Comparison of ENCODE assay signal across 8 cellular contexts in genomic region chr20:23606652-23607049, GRCh38.
A peak's percentile ranks its signal among the peaks of the same experiment; 100 is the strongest.
DNase-seq lines count a peak whose midpoint lies in the region; ATAC-seq lines count a peak whose summit lies in the region.

No MANE protein-coding gene starts in this region.

- no peak overlapping the region for H3K27ac ChIP-seq in iPS DF 6.9 (ENCODE audit: low read length)

- H3K4me3 ChIP-seq in iPS DF 6.9 (ENCODE audit: low read length): no peak overlapping the region

- peaks cover 2% of the 10 kb centered on the region; the same call in 1 of the 2 replicates for H3K4me1 ChIP-seq in iPS DF 6.9 (ENCODE audit: control insufficient read depth, insufficient read depth, low read length)

- no peaks in the 10 kb centered on the region for H3K9me3 ChIP-seq in iPS DF 6.9 (ENCODE audit: control insufficient read depth, insufficient read depth, low read length)

- ATAC-seq in HG02852 (IDR thresholded peaks at IDR 0.05; ENCODE audit: unreplicated experiment): peak; percentile 90

- no CpG with 5 or more reads among the region's 9 CpGs for WGBS in iPS DF 6.9 (ENCODE audit: insufficient coverage, insufficient read length)

- DNase-seq in activated CD4-positive, alpha-beta T cell treated with anti-CD3 and anti-CD28 coated beads for 24 hours (ENCODE audit: low read depth in 2 of 2): peak; percentile 43 to 62
- no peak for DNase-seq in activated CD4-positive, alpha-beta T cell treated with anti-CD3 and anti-CD28 coated beads for 1 hour
- DNase-seq in NCI-H146 treated with DMSO at 0.1 percent for 48 hours (lab: John Stamatoyannopoulos, UW; ENCODE audit: unreplicated experiment) (peak; percentile 45), T-helper 9 cell (peak; percentile 35), astrocyte of the hippocampus (ENCODE audit: low read depth, low spot score) (peak; percentile 88), iPS DF 6.9 (ENCODE audit: low read depth, low spot score) (peak; percentile 84)
- peak; percentile 41 to 64 (median 57) for DNase-seq in stimulated activated CD4-positive, alpha-beta T cell treated with anti-CD3 and anti-CD28 coated beads, Interleukin-12 subunit alpha, Interleukin-12 subunit beta, amount 100 ng/mL, for 48 hours (ENCODE audit: low read depth in 2 of 3, low spot score in 1 of 3)

- no peaks in the 10 kb centered on the region for H3K27me3 ChIP-seq in iPS DF 6.9 (ENCODE audit: control insufficient read depth, insufficient read depth, low read length)

- H3K36me3 ChIP-seq in iPS DF 6.9 (ENCODE audit: control insufficient read depth, insufficient read depth, low read length): no peaks in the 10 kb centered on the region
